9 cellular contexts compared by ENCODE assay signal in the genomic region with DNA sequence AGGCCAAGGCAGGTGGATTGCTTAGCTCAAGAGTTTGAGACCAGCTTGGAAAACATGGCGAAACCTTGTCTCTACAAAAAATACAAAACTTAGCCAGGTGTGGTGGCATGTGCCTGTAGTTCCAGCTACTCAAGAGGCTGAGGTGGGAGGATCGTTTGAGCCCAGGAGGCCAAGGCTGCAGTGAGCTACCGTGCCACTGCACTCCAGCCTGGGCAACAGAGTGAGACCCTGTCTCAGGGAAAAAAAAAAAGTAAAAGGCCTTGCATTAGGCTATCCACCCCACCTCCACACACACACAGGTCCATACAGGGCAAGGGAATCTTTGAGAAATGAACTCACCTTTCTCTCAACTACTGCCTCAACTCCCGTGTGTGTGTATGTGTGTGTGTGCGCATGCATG. TPM values are rescaled to one million over a fixed set of nuclear protein-coding genes. Genes with fewer than 3 reads are reported as not detected.
DNase-seq lines count a peak whose midpoint lies in the region; ATAC-seq and TF ChIP-seq lines count a peak whose summit lies in the region.
"Not testable (repeated sequence)": the region's sequence is repeated elsewhere in the genome, so short reads cannot be mapped to it uniquely, and the experiment has no call there.
"Had no signal": no experiment of that assay in that cellular context is flagged by ENCODE, and none has a peak within 500 bp of the region (broad histone marks: within the 10 kb centered on the region; RNA-seq: fewer than 3 reads in every experiment).

No MANE protein-coding gene starts in this region.

- DNase-seq in WTC11 (ENCODE audit: low spot score); heart right ventricle; lung (ENCODE audit: low spot score); vagina (ENCODE audit: extremely low spot score in 2 of 2): not testable (repeated sequence)

- POLR2A ChIA-PET in HEK293 (lab: Yijun Ruan, JAX): interaction anchor here (0.6 to 1.4 kb wide), 4 partner anchors 11 to 717 kb away, joined by 3 to 9 read pairs (median 4); a partner anchor contains a TSS
- POLR2A ChIA-PET in WTC11 (lab: Charles Lee): not testable (repeated sequence)

- not testable (repeated sequence) for H3K79me2 ChIP-seq in parathyroid adenoma

- H3K36me3 Mint-ChIP-seq in WTC11: not testable (repeated sequence)

- H3K36me3 ChIP-seq in HEK293 (ENCODE audit: control insufficient read depth in 2 of 2, insufficient read depth in 1 of 2, low read length in 2 of 2); endocrine pancreas (ENCODE audit: control insufficient read depth, insufficient read depth, low read length); heart right ventricle; lung (ENCODE audit: control insufficient read depth in 2 of 2, insufficient read depth in 2 of 2, low read length in 2 of 2); parathyroid adenoma (ENCODE audit: control insufficient read depth, insufficient read depth, low read length); vagina: not testable (repeated sequence)
- peaks cover 0 to 16% (median 3%) of the 10 kb centered on the region in 5 donors for H3K36me3 ChIP-seq in subcutaneous abdominal adipose tissue (ENCODE audit: control insufficient read depth in 5 of 5, insufficient read depth in 5 of 5, low read length in 5 of 5)

- not testable (repeated sequence) for H3K9ac ChIP-seq in endocrine pancreas (ENCODE audit: control insufficient read depth, insufficient read depth, low read length); parathyroid adenoma
- peak overlapping the region in 2 of 5 donors; percentile 35 to 39 for H3K9ac ChIP-seq in subcutaneous abdominal adipose tissue (ENCODE audit: low read length in 5 of 5)

- H3K27ac ChIP-seq in HEK293 (ENCODE audit: extremely low read depth, low read depth, low read length) (peak overlapping the region; percentile 70), heart right ventricle (peak overlapping the region in 9 of 10 donors; percentile 56 to 91 (median 80)), lung (ENCODE audit: low read depth in 1 of 2, low read length in 1 of 2) (peak overlapping the region; percentile 27 to 53), parathyroid adenoma (peak overlapping the region; percentile 85), subcutaneous abdominal adipose tissue (ENCODE audit: low read depth, low read length) (peak overlapping the region; percentile 79), vagina (peak overlapping the region; percentile 75)

- H3K4me1 ChIP-seq in HEK293 (ENCODE audit: control insufficient read depth, insufficient read depth, low read length); endocrine pancreas (ENCODE audit: control insufficient read depth, insufficient read depth, low read length); lung (ENCODE audit: control insufficient read depth in 2 of 2, insufficient read depth in 2 of 2, low read length in 2 of 2); parathyroid adenoma: not testable (repeated sequence)
- H3K4me1 ChIP-seq in heart right ventricle (peaks cover 9 to 51% (median 28%) of the 10 kb centered on the region in 9 donors), subcutaneous abdominal adipose tissue (ENCODE audit: control insufficient read depth in 5 of 5, insufficient read depth in 5 of 5, low read length in 5 of 5) (peaks cover 0 to 29% (median 22%) of the 10 kb centered on the region in 5 donors), vagina (peaks cover 52% of the 10 kb centered on the region)

- H3K4me3 ChIP-seq in HEK293 (ENCODE audit: low read depth, low read length); heart right ventricle; lung; parathyroid adenoma (ENCODE audit: low read depth, low read length); subcutaneous abdominal adipose tissue (ENCODE audit: low read depth in 1 of 5, low read length in 5 of 5); vagina: not testable (repeated sequence)
- peak overlapping the region; percentile 81 for H3K4me3 ChIP-seq in endocrine pancreas (ENCODE audit: control insufficient read depth, insufficient read depth, low read length)

- TF ChIP-seq POLR2A in vagina (IDR thresholded peaks at IDR 0.05): not testable (repeated sequence)

- not testable (repeated sequence) for H2AFZ ChIP-seq in parathyroid adenoma

- not testable (repeated sequence) for H3K27me3 ChIP-seq in endocrine pancreas (ENCODE audit: control insufficient read depth, insufficient read depth, low read length); heart right ventricle; lung (ENCODE audit: control insufficient read depth, insufficient read depth); parathyroid adenoma (ENCODE audit: control insufficient read depth, insufficient read depth, low read length); subcutaneous abdominal adipose tissue (ENCODE audit: control insufficient read depth in 5 of 5, insufficient read depth in 4 of 5, low read length in 5 of 5); vagina

- intact Hi-C loops in heart right ventricle (cut with DNase I): not testable (repeated sequence)
- intact Hi-C loops in vagina (cut with DNase I): loop anchor here (5.0 kb wide), 1 partner anchor 35 kb away; a partner anchor contains a TSS

- TF ChIP-seq CTCF in HEK293 (tag by site-specific recombination; IDR thresholded peaks at IDR 0.05); WTC11 (IDR thresholded peaks at IDR 0.05); heart right ventricle (IDR thresholded peaks at IDR 0.05); lung (IDR thresholded peaks at IDR 0.05; ENCODE audit: control extremely low read depth, extremely low read depth); parathyroid adenoma (IDR thresholded peaks at IDR 0.05); vagina (IDR thresholded peaks at IDR 0.05): not testable (repeated sequence)

- not testable (repeated sequence) for H3K4me3 Mint-ChIP-seq in WTC11

- not testable (repeated sequence) for H3K9me3 ChIP-seq in HEK293 (ENCODE audit: control insufficient read depth, insufficient read depth, low read depth, low read length); endocrine pancreas (ENCODE audit: control insufficient read depth, low read length); heart right ventricle; lung (ENCODE audit: control insufficient read depth in 2 of 2, insufficient read depth in 1 of 2, low read length in 1 of 2); parathyroid adenoma (ENCODE audit: control insufficient read depth, low read length); subcutaneous abdominal adipose tissue (ENCODE audit: control insufficient read depth in 5 of 5, low read length in 5 of 5); vagina

- not testable (repeated sequence) for H3K27ac Mint-ChIP-seq in WTC11

- H3K4me1 Mint-ChIP-seq in WTC11: peaks cover 14% of the 10 kb centered on the region

- H3K27me3 Mint-ChIP-seq in WTC11 (ENCODE audit: low read depth): not testable (repeated sequence)

- 93 to 96% methylated on average over 5 of the region's 5 CpGs for WGBS in heart right ventricle, 2 donors
- 93 to 94% methylated on average over 5 of the region's 5 CpGs for WGBS in lung, 2 donors

- H3K4me2 ChIP-seq in parathyroid adenoma (ENCODE audit: low read length): not testable (repeated sequence)

- CTCF ChIA-PET in HEK293 (lab: Yijun Ruan, JAX): interaction anchor here (0.9 to 1.4 kb wide), 3 partner anchors 13 to 32 kb away, joined by 3 to 8 read pairs (median 3); no protein-coding TSS in a partner anchor
- CTCF ChIA-PET in WTC11 (lab: Charles Lee): not testable (repeated sequence)

- not testable (repeated sequence) for H3K9me3 Mint-ChIP-seq in WTC11

- not testable (repeated sequence) for ATAC-seq in WTC11; heart right ventricle; lung (ENCODE audit: insufficient read depth, low FRiP score)

TF ChIP-seq in HEK293, 187 proteins besides CTCF, POLR2A, EP300 and RAD21:
- TF ChIP-seq OSR2 (tag by site-specific recombination; IDR thresholded peaks at IDR 0.05) (peak; percentile 13; the same call in 1 of the 2 replicates), ZNF121 (tag by site-specific recombination; IDR thresholded peaks at IDR 0.05) (peak; percentile 97)

TF ChIP-seq in WTC11, 78 proteins besides CTCF, POLR2A, EP300 and RAD21:
- TF ChIP-seq ZNF121 (CRISPR knock-in tag; IDR thresholded peaks at IDR 0.05): peak; percentile 66

RNA-seq across cellular contexts. Expression of a gene that starts 33.9 kb away (rescaled TPM):
- total RNA-seq in WTC11 (2021) (3.7 to 4.2 TPM (median 3.7 TPM) in 3 replicates), heart right ventricle (10 to 100 TPM; 11.9 to 36.7 (median 26.4) TPM), lung (10 to 100 TPM; 39.3 to 99.6 TPM), vagina (221 TPM)
- polyA plus RNA-seq in heart right ventricle (10 to 100 TPM in 1 of 2 donors, 1 to 10 TPM in 1; 6.6 to 11.2 TPM), lung (10 to 100 TPM; 13.1 to 13.8 TPM)
- total RNA-seq: OCI-LY7 had no signal
